In genomic region chr2:159211447-159212396, GRCh38 we compare ENCODE assay signal across 13 cellular contexts.
DNase-seq lines count a peak whose midpoint lies in the region; ATAC-seq and TF ChIP-seq lines count a peak whose summit lies in the region.
"Had no signal": no experiment of that assay in that cellular context is flagged by ENCODE, and none has a peak within 500 bp of the region (broad histone marks: within the 10 kb centered on the region; RNA-seq: fewer than 3 reads in every experiment).

No MANE protein-coding gene starts in this region.

- H3K9me3 ChIP-seq in body of pancreas, result no peaks in the 10 kb centered on the region
- H3K9me3 ChIP-seq: gastroesophageal sphincter had no signal

- intact Hi-C loops in body of pancreas (cut with DNase I), result no loop called here

- H4K20me1 ChIP-seq in KMS-11 (ENCODE audit: insufficient read depth), result no peaks in the 10 kb centered on the region

- TF ChIP-seq POLR2A in body of pancreas (IDR thresholded peaks at IDR 0.05), result no peak

- H3K4me2 ChIP-seq in KMS-11, result peak overlapping the region; percentile 50; the same call in 1 of the 2 replicates

- no peak overlapping the region for H2AFZ ChIP-seq in KMS-11 (ENCODE audit: low read depth)

- WGBS in body of pancreas, 2 donors, result 74 to 85% methylated on average over 14 of the region's 14 CpGs

- H3K4me3 ChIP-seq in KMS-11 (IDR thresholded peaks at IDR 0.05; ENCODE audit: insufficient read depth, low read depth, low read length) (no peak overlapping the region), body of pancreas (no peak overlapping the region)
- H3K4me3 ChIP-seq: gastroesophageal sphincter had no signal

- H3K9ac ChIP-seq in KMS-11, result no peak overlapping the region; the same call in 1 of the 2 replicates

- H3K27me3 ChIP-seq in KMS-11 (ENCODE audit: insufficient read depth, low read depth) (no peaks in the 10 kb centered on the region), body of pancreas (no peaks in the 10 kb centered on the region)
- H3K27me3 ChIP-seq: gastroesophageal sphincter had no signal

- peak; percentile 18 for DNase-seq in mesenteric fat pad (ENCODE audit: low spot score)
- DNase-seq in superior temporal gyrus (ENCODE audit: extremely low spot score), result peak; percentile 51
- DNase-seq in body of pancreas, result no peak
- DNase-seq in stimulated activated CD4-positive, alpha-beta T cell treated with anti-CD3 and anti-CD28 coated beads, Interleukin-12 subunit alpha, Interleukin-12 subunit beta, amount 100 ng/mL, for 4 hours, result no peak
- DNase-seq: activated gamma-delta T cell treated with Interleukin-2 at 50 U/mL for 16 hours, dermis blood vessel endothelial cell, NCI-H187, T-helper 1 cell had no signal

- H3K27ac ChIP-seq in KMS-11, result peak overlapping the region; percentile 26; the same call in 1 of the 2 replicates
- peak overlapping the region; percentile 35 for H3K27ac ChIP-seq in cingulate gyrus (ENCODE audit: low read depth, low read length)
- no peak overlapping the region for H3K27ac ChIP-seq in body of pancreas
- H3K27ac ChIP-seq: gastroesophageal sphincter, HL-60 had no signal

- peaks cover 21% of the 10 kb centered on the region for H3K4me1 ChIP-seq in KMS-11 (ENCODE audit: low read depth, poor library complexity, severe bottlenecking)
- H3K4me1 ChIP-seq in body of pancreas, result no peaks in the 10 kb centered on the region
- H3K4me1 ChIP-seq: gastroesophageal sphincter had no signal

- no peaks in the 10 kb centered on the region for H3K79me2 ChIP-seq in KMS-11 (ENCODE audit: insufficient read depth, low read depth)

- ATAC-seq in body of pancreas, result no peak
- no peak for ATAC-seq in HG02642 (IDR thresholded peaks at IDR 0.05; ENCODE audit: poor library complexity, unreplicated experiment)
- ATAC-seq: gastroesophageal sphincter had no signal

- H3K36me3 ChIP-seq in KMS-11 (ENCODE audit: insufficient read depth) (no peaks in the 10 kb centered on the region), body of pancreas (replicated peaks in 1 of 2; ENCODE audit: insufficient read depth in 1 of 2, low read depth in 2 of 2) (peaks cover 0 to 1% of the 10 kb centered on the region in 2 donors)

- TF ChIP-seq CTCF in KMS-11 (conservative IDR thresholded peaks at IDR 0.05; ENCODE audit: low read depth, low read length), result no peak
- TF ChIP-seq CTCF in body of pancreas (IDR thresholded peaks at IDR 0.05), result no peak

Comparison
In these comparisons a context has a peak if more than half of its experiments do, and no peak if none do; other contexts are left out.
1. H3K27ac ChIP-seq: peak in KMS-11 (single experiment) and cingulate gyrus (single experiment); none in body of pancreas (0 of 4).
2. DNase-seq: peak in mesenteric fat pad (single experiment) and superior temporal gyrus (single experiment); none in body of pancreas (0 of 4) and stimulated activated CD4-positive, alpha-beta T cell treated with anti-CD3 and anti-CD28 coated beads, Interleukin-12 subunit alpha, Interleukin-12 subunit beta, amount 100 ng/mL, for 4 hours (single experiment).